Comparison of ENCODE assay signal across 27 cellular contexts in the genomic region with DNA sequence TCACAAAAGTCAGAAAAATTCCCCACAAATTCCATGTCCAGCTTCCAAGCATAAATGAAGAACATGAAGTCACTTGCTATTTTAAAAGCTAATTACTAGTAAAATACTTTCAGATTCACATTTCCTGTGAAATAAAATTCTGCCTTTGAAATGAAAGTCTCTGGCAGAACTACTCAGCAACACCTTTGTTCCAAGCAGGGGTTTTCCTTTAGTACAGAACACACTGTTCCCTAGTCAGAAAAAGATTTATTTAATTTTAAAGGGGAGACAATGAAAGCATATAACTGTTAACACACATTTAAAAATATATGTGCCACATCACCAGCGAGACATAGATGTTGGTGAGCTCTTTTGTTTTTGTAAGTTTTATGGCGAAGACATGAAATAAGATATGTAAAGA.
"Had no signal": no experiment of that assay in that cellular context is flagged by ENCODE, and none has a peak within 500 bp of the region (broad histone marks: within the 10 kb centered on the region; RNA-seq: fewer than 3 reads in every experiment).

No MANE protein-coding gene starts in this region.

- H3K9me3 ChIP-seq: left lung, neutrophil, tibial nerve had no signal

- H3K4me3 Mint-ChIP-seq: activated CD4-positive, alpha-beta memory T cell treated with anti-CD3 and anti-CD28 coated beads for 36 hours; activated CD4-positive, alpha-beta T cell treated with anti-CD3 and anti-CD28 coated beads, Interleukin-2, amount 10 ng/mL, durations not matched to agents 24 days and 14 days; activated naive CD4-positive, alpha-beta T cell treated with anti-CD3 and anti-CD28 coated beads, Interleukin-2, amount 50 U/mL, for 24 hours; activated naive CD8-positive, alpha-beta T cell treated with anti-CD3 and anti-CD28 coated beads, Interleukin-2, amount 50 U/mL, for 24 hours; activated T-cell treated with anti-CD3 and anti-CD28 coated beads, Interleukin-2, amount 50 U/mL, for 24 hours; endodermal cell; naive B cell; nephron progenitor cell; stimulated activated effector memory CD8-positive, alpha-beta T cell treated with anti-CD3 and anti-CD28 coated beads, Interleukin-12 subunit alpha, Interleukin-12 subunit beta, amount 100 ng/mL, for 72 hours; stimulated activated naive CD8-positive, alpha-beta T cell treated with anti-CD3 and anti-CD28 coated beads, Interleukin-15, amount 100 ng/mL, for 72 hours had no signal

- H3K27me3 ChIP-seq: left lung, neutrophil, tibial nerve had no signal

- H3K4me3 ChIP-seq: left lung, skin epidermis, tibial nerve had no signal

- H3K27ac Mint-ChIP-seq: activated CD4-positive, alpha-beta memory T cell treated with anti-CD3 and anti-CD28 coated beads for 36 hours; activated CD4-positive, alpha-beta T cell treated with anti-CD3 and anti-CD28 coated beads, Interleukin-2, amount 10 ng/mL, durations not matched to agents 24 days and 14 days; activated naive CD4-positive, alpha-beta T cell treated with anti-CD3 and anti-CD28 coated beads, Interleukin-2, amount 50 U/mL, for 24 hours; activated naive CD8-positive, alpha-beta T cell treated with anti-CD3 and anti-CD28 coated beads, Interleukin-2, amount 50 U/mL, for 24 hours; activated T-cell treated with anti-CD3 and anti-CD28 coated beads, Interleukin-2, amount 50 U/mL, for 24 hours; endodermal cell; naive B cell; nephron progenitor cell; stimulated activated effector memory CD8-positive, alpha-beta T cell treated with anti-CD3 and anti-CD28 coated beads, Interleukin-12 subunit alpha, Interleukin-12 subunit beta, amount 100 ng/mL, for 72 hours; stimulated activated naive CD8-positive, alpha-beta T cell treated with anti-CD3 and anti-CD28 coated beads, Interleukin-15, amount 100 ng/mL, for 72 hours had no signal

- H3K27ac ChIP-seq: left lung, neutrophil had no signal

- DNase-seq: activated CD4-positive, alpha-beta memory T cell treated with anti-CD3 and anti-CD28 coated beads for 36 hours; activated CD4-positive, alpha-beta T cell treated with anti-CD3 and anti-CD28 coated beads, Interleukin-2, amount 10 ng/mL, durations not matched to agents 24 days and 14 days; activated CD4-positive, CD25-positive, alpha-beta regulatory T cell treated with anti-CD3 and anti-CD28 coated beads, Interleukin-2, amount 50 U/mL, for 72 hours; activated CD8-positive, alpha-beta memory T cell treated with anti-CD3 and anti-CD28 coated beads, Interleukin-2, amount 50 U/mL, for 4 hours; activated gamma-delta T cell; activated naive CD8-positive, alpha-beta T cell treated with anti-CD3 and anti-CD28 coated beads, Interleukin-2, amount 50 U/mL, for 24 hours; activated T-cell treated with anti-CD3 and anti-CD28 coated beads, Interleukin-2, amount 50 U/mL, for 24 hours; amygdala; endodermal cell; foreskin melanocyte; hypothalamus; kidney glomerular epithelial cell; left lung; mammary epithelial cell; naive B cell; nephron progenitor cell; stimulated activated CD4-positive, alpha-beta T cell treated with anti-CD3 and anti-CD28 coated beads, Interleukin-4, amount 100 ng/mL, for 24 hours; stimulated activated naive CD8-positive, alpha-beta T cell treated with anti-CD3 and anti-CD28 coated beads, Interleukin-15, amount 100 ng/mL, for 72 hours; T-helper 2 cell had no signal

- H3K9me3 Mint-ChIP-seq: activated CD4-positive, alpha-beta memory T cell treated with anti-CD3 and anti-CD28 coated beads for 36 hours; activated CD4-positive, alpha-beta T cell treated with anti-CD3 and anti-CD28 coated beads, Interleukin-2, amount 10 ng/mL, durations not matched to agents 24 days and 14 days; activated naive CD8-positive, alpha-beta T cell treated with anti-CD3 and anti-CD28 coated beads, Interleukin-2, amount 50 U/mL, for 24 hours; activated T-cell treated with anti-CD3 and anti-CD28 coated beads, Interleukin-2, amount 50 U/mL, for 24 hours; endodermal cell; nephron progenitor cell; stimulated activated effector memory CD8-positive, alpha-beta T cell treated with anti-CD3 and anti-CD28 coated beads, Interleukin-12 subunit alpha, Interleukin-12 subunit beta, amount 100 ng/mL, for 72 hours had no signal

- H3K36me3 ChIP-seq: left lung, neutrophil, tibial nerve had no signal

- H3K4me1 Mint-ChIP-seq: activated CD4-positive, alpha-beta T cell treated with anti-CD3 and anti-CD28 coated beads, Interleukin-2, amount 10 ng/mL, durations not matched to agents 24 days and 14 days; activated naive CD4-positive, alpha-beta T cell treated with anti-CD3 and anti-CD28 coated beads, Interleukin-2, amount 50 U/mL, for 24 hours; activated naive CD8-positive, alpha-beta T cell treated with anti-CD3 and anti-CD28 coated beads, Interleukin-2, amount 50 U/mL, for 24 hours; endodermal cell; naive B cell; nephron progenitor cell; stimulated activated effector memory CD8-positive, alpha-beta T cell treated with anti-CD3 and anti-CD28 coated beads, Interleukin-12 subunit alpha, Interleukin-12 subunit beta, amount 100 ng/mL, for 72 hours; stimulated activated naive CD8-positive, alpha-beta T cell treated with anti-CD3 and anti-CD28 coated beads, Interleukin-15, amount 100 ng/mL, for 72 hours had no signal

- H3K4me1 ChIP-seq: left lung, tibial nerve had no signal

- H3K36me3 Mint-ChIP-seq: activated naive CD4-positive, alpha-beta T cell treated with anti-CD3 and anti-CD28 coated beads, Interleukin-2, amount 50 U/mL, for 24 hours; stimulated activated effector memory CD8-positive, alpha-beta T cell treated with anti-CD3 and anti-CD28 coated beads, Interleukin-12 subunit alpha, Interleukin-12 subunit beta, amount 100 ng/mL, for 72 hours had no signal

- ATAC-seq: activated naive CD8-positive, alpha-beta T cell treated with anti-CD3 and anti-CD28 coated beads, Interleukin-2, amount 50 U/mL, for 24 hours; esophagus mucosa; left lung; sciatic nerve; SK-N-SH treated with all-trans-retinoic acid at 6 μM for 48 hours; stimulated activated effector memory CD8-positive, alpha-beta T cell treated with anti-CD3 and anti-CD28 coated beads, Interleukin-12 subunit alpha, Interleukin-12 subunit beta, amount 100 ng/mL, for 72 hours; stimulated activated naive CD8-positive, alpha-beta T cell treated with anti-CD3 and anti-CD28 coated beads, Interleukin-15, amount 100 ng/mL, for 72 hours had no signal
